ENCODE assay signal across 7 cellular contexts in genomic region chr10:116444527-116445142, GRCh38. TPM values are rescaled to one million over a fixed set of nuclear protein-coding genes. Genes with fewer than 3 reads are reported as not detected.
DNase-seq lines count a peak whose midpoint lies in the region; ATAC-seq and TF ChIP-seq lines count a peak whose summit lies in the region.

No MANE protein-coding gene starts in this region.

- ATAC-seq in GM18867 (IDR thresholded peaks at IDR 0.05; ENCODE audit: unreplicated experiment): peak; percentile 90
- peak; percentile 85 for ATAC-seq in HG03139 (IDR thresholded peaks at IDR 0.05; ENCODE audit: unreplicated experiment)

- 36% methylated on average over 4 of the region's 4 CpGs for WGBS in hepatocyte (ENCODE audit: low lambda C conversion rate, missing lambda C conversion rate)
- WGBS in tibial nerve, 2 donors: 49 to 61% methylated on average over 4 of the region's 4 CpGs

- H4K20me1 ChIP-seq in hepatocyte (ENCODE audit: insufficient read depth, poor library complexity, severe bottlenecking): no peaks in the 10 kb centered on the region

- no peak overlapping the region for H2AFZ ChIP-seq in hepatocyte

- peak; percentile 89 for TF ChIP-seq CTCF in hepatocyte (IDR thresholded peaks at IDR 0.05; ENCODE audit: poor library complexity)
- peak; percentile 40 to 74 (median 58) for TF ChIP-seq CTCF in tibial nerve (IDR thresholded peaks at IDR 0.05)

- H3K4me1 ChIP-seq in hepatocyte (ENCODE audit: insufficient read depth) (no peaks in the 10 kb centered on the region), tibial nerve (no peaks in the 10 kb centered on the region)

- H3K27ac ChIP-seq in hepatocyte (no peak overlapping the region), tibial nerve (no peak overlapping the region)

- TF ChIP-seq EP300 in tibial nerve (IDR thresholded peaks at IDR 0.05): no peak

- no peaks in the 10 kb centered on the region for H3K79me2 ChIP-seq in hepatocyte

- H3K4me2 ChIP-seq in hepatocyte: no peak overlapping the region

- H3K27me3 ChIP-seq in hepatocyte: no peaks in the 10 kb centered on the region
- H3K27me3 ChIP-seq in tibial nerve: no peaks in the 10 kb centered on the region

- H3K36me3 ChIP-seq in hepatocyte (replicated peaks; ENCODE audit: insufficient read depth, low read depth) (no peaks in the 10 kb centered on the region), tibial nerve (no peaks in the 10 kb centered on the region)

- TF ChIP-seq POLR2A in tibial nerve (IDR thresholded peaks at IDR 0.05): no peak

- H3K4me3 ChIP-seq in hepatocyte (no peak overlapping the region), tibial nerve (no peak overlapping the region)

- H3K9me3 ChIP-seq in hepatocyte (ENCODE audit: low read depth) (no peaks in the 10 kb centered on the region), tibial nerve (no peaks in the 10 kb centered on the region)

- H3K9me2 ChIP-seq in hepatocyte (replicated peaks; ENCODE audit: insufficient read depth): no peaks in the 10 kb centered on the region

- peak; percentile 51 for DNase-seq in DMS114 treated with DMSO at 0.1 percent for 48 hours (lab: John Stamatoyannopoulos, UW; ENCODE audit: unreplicated experiment)
- peak; percentile 43 for DNase-seq in SK-N-DZ (ENCODE audit: low spot score)
- peak; percentile 63 for DNase-seq in hepatocyte (ENCODE audit: low spot score)
- peak in 1 of 2 donors; percentile 22 for DNase-seq in tibial nerve (ENCODE audit: low spot score in 2 of 2)
- no peak for DNase-seq in HPDE6-E6E7 (ENCODE audit: extremely low spot score)

RNA-seq across cellular contexts. Expression of gene PNLIPRP3, which starts 17.0 kb away (rescaled TPM):
- not detected in 2 replicates for polyA plus RNA-seq in SK-N-DZ (2014; cell fraction: cytosol; rRNA removed)
- not detected in 2 replicates for polyA plus RNA-seq in SK-N-DZ (2014; cell fraction: nucleus; rRNA removed)
- total RNA-seq in hepatocyte (0.93 and 1.0 TPM in 2 replicates), tibial nerve (not detected)
- 0.46 TPM in 1 of 2 replicates, not detected in the other for polyA plus RNA-seq in hepatocyte
